Comparison of ENCODE assay signal across 9 cellular contexts in genomic region chr19:46471778-46472543, GRCh38. TPM values are rescaled to one million over a fixed set of nuclear protein-coding genes. Genes with fewer than 3 reads are reported as not detected.
DNase-seq lines count a peak whose midpoint lies in the region; ATAC-seq and TF ChIP-seq lines count a peak whose summit lies in the region.
"Had no signal": no experiment of that assay in that cellular context is flagged by ENCODE, and none has a peak within 500 bp of the region (broad histone marks: within the 10 kb centered on the region; RNA-seq: fewer than 3 reads in every experiment).

No MANE protein-coding gene starts in this region.

- intact Hi-C loops in CD8-positive, alpha-beta T cell (cut with DNase I, micrococcal nuclease), result no loop called here
- intact Hi-C loops in right cardiac atrium (cut with DNase I), result no loop called here

- no peaks in the 10 kb centered on the region for H3K36me3 ChIP-seq in CD8-positive, alpha-beta T cell (ENCODE audit: insufficient read depth, low read length)
- H3K36me3 ChIP-seq in adipocyte (ENCODE audit: control insufficient read depth, insufficient read depth, low read length, severe bottlenecking), result no peaks in the 10 kb centered on the region

- no peak for DNase-seq in CD8-positive, alpha-beta T cell
- no peak for DNase-seq in adipocyte (ENCODE audit: low read depth)
- no peak for DNase-seq in right cardiac atrium
- DNase-seq in retinal pigment epithelial cell (ENCODE audit: low read depth), result no peak
- DNase-seq in NCI-H1436 treated with DMSO at 0.1 percent for 48 hours (lab: John Stamatoyannopoulos, UW), result no peak
- no peak for DNase-seq in GOT3 (lab: John Stamatoyannopoulos, UW)
- DNase-seq in NCI-H2196 (lab: John Stamatoyannopoulos, UW; ENCODE audit: unreplicated experiment), result no peak
- DNase-seq: activated CD4-positive, alpha-beta T cell treated with anti-CD3 and anti-CD28 coated beads, Interleukin-2, amount 50 U/mL, for 4 hours had no signal

- no peaks in the 10 kb centered on the region for H3K27me3 ChIP-seq in CD8-positive, alpha-beta T cell (ENCODE audit: insufficient read depth, low read length)
- H3K27me3 ChIP-seq in adipocyte (replicated peaks; ENCODE audit: control insufficient read depth, insufficient read depth, low read length), result no peaks in the 10 kb centered on the region
- H3K27me3 ChIP-seq in right cardiac atrium (ENCODE audit: control insufficient read depth, insufficient read depth), result no peaks in the 10 kb centered on the region

- no peak for ATAC-seq in CD8-positive, alpha-beta T cell
- ATAC-seq in right cardiac atrium, result peak in 1 of 2 donors; percentile 3
- ATAC-seq in HG02759 (IDR thresholded peaks at IDR 0.05; ENCODE audit: unreplicated experiment), result no peak

- H3K4me1 Mint-ChIP-seq in CD8-positive, alpha-beta T cell (ENCODE audit: low read depth), result no peaks in the 10 kb centered on the region

- H3K27me3 Mint-ChIP-seq in CD8-positive, alpha-beta T cell (ENCODE audit: low read depth), result peaks cover 49% of the 10 kb centered on the region

- no peak overlapping the region for H3K27ac ChIP-seq in CD8-positive, alpha-beta T cell (ENCODE audit: low read depth, low read length)
- H3K27ac ChIP-seq in right cardiac atrium (ENCODE audit: low read length), result peak overlapping the region; percentile 34

- H3K36me3 Mint-ChIP-seq in CD8-positive, alpha-beta T cell, result no peaks in the 10 kb centered on the region

- no peak overlapping the region for H3K27ac Mint-ChIP-seq in CD8-positive, alpha-beta T cell

- no peak for TF ChIP-seq CTCF in CD8-positive, alpha-beta T cell (IDR thresholded peaks at IDR 0.05)
- TF ChIP-seq CTCF in retinal pigment epithelial cell (conservative IDR thresholded peaks at IDR 0.05; ENCODE audit: low read depth, low read length), result no peak

- H3K9ac ChIP-seq in adipocyte (ENCODE audit: low read length), result peak overlapping the region; percentile 78

- H3K9me3 Mint-ChIP-seq in CD8-positive, alpha-beta T cell, result no peaks in the 10 kb centered on the region

- peak overlapping the region; percentile 23 for H3K4me3 ChIP-seq in CD8-positive, alpha-beta T cell (ENCODE audit: low read depth, low read length)
- peak overlapping the region; percentile 70 for H3K4me3 ChIP-seq in adipocyte (ENCODE audit: low read length)
- peak overlapping the region; percentile 24 for H3K4me3 ChIP-seq in right cardiac atrium (ENCODE audit: low read length)
- peak overlapping the region; percentile 50 for H3K4me3 ChIP-seq in retinal pigment epithelial cell (ENCODE audit: low read length)

- POLR2A ChIA-PET in CD8-positive, alpha-beta T cell (lab: Charles Lee), result no interaction called here

- no peak overlapping the region for H3K4me3 Mint-ChIP-seq in CD8-positive, alpha-beta T cell

- H3K9me3 ChIP-seq in CD8-positive, alpha-beta T cell (ENCODE audit: low read length), result no peaks in the 10 kb centered on the region
- H3K9me3 ChIP-seq in adipocyte (ENCODE audit: control insufficient read depth, low read length) (no peaks in the 10 kb centered on the region), right cardiac atrium (ENCODE audit: control insufficient read depth, low read length) (no peaks in the 10 kb centered on the region)

- CTCF ChIA-PET in CD8-positive, alpha-beta T cell (lab: Charles Lee), result interaction anchor here (1.1 kb wide), 1 partner anchor 76 kb away, joined by 3 read pairs; no protein-coding TSS in a partner anchor

- 36% methylated on average over 15 of the region's 15 CpGs for WGBS in right cardiac atrium

- no peaks in the 10 kb centered on the region for H3K4me1 ChIP-seq in CD8-positive, alpha-beta T cell (ENCODE audit: insufficient read depth, low read length)
- H3K4me1 ChIP-seq in adipocyte (ENCODE audit: control insufficient read depth, insufficient read depth, low read length) (peaks cover 31% of the 10 kb centered on the region), right cardiac atrium (ENCODE audit: control insufficient read depth, insufficient read depth, low read length) (no peaks in the 10 kb centered on the region)

RNA-seq across cellular contexts. Expression of gene PNMA8A, which starts 0.6 kb away (rescaled TPM):
- total RNA-seq in CD8-positive, alpha-beta T cell, result not detected
- 10 to 100 TPM; 15.7 to 29.8 (median 26.4) TPM for total RNA-seq in right cardiac atrium
- polyA plus RNA-seq in right cardiac atrium, result 10.7 TPM

RNA-seq across cellular contexts. Expression of gene PNMA8B, which starts 23.7 kb away (rescaled TPM):
- total RNA-seq in CD8-positive, alpha-beta T cell, result not detected
- total RNA-seq in right cardiac atrium, result 1 to 10 TPM; 2.1 to 3.7 (median 2.3) TPM
- 1.6 TPM for polyA plus RNA-seq in right cardiac atrium

RNA-seq across cellular contexts. Expression of gene PNMA8C, which starts 43.2 kb away (rescaled TPM):
- under 1 TPM in 1 of 2 experiments, not detected in 1; 0.08 TPM for total RNA-seq in CD8-positive, alpha-beta T cell
- total RNA-seq in right cardiac atrium, result under 1 TPM; 0.23 to 0.31 (median 0.26) TPM
- 0.05 TPM for polyA plus RNA-seq in right cardiac atrium

RNA-seq across cellular contexts. Expression of gene CCDC8, which starts 58.6 kb away (rescaled TPM):
- not detected for total RNA-seq in CD8-positive, alpha-beta T cell
- total RNA-seq in right cardiac atrium, result 10 to 100 TPM; 47.0 to 54.6 (median 49.9) TPM
- 28.8 TPM for polyA plus RNA-seq in right cardiac atrium

Comparison
In these comparisons a context has a peak if more than half of its experiments do, and no peak if none do; other contexts are left out.
1. RNA of gene PNMA8A, which starts 0.6 kb away (total RNA-seq): 15.7 to 29.8 TPM in right cardiac atrium; not detected in CD8-positive, alpha-beta T cell; every median in the first group is over 10 times any median in the second.
2. Peak in every context shown above with its lines, with median percentiles within 50 percentile points of each other: H3K4me3 ChIP-seq.